8 cellular contexts compared by ENCODE assay signal in the genomic region with DNA sequence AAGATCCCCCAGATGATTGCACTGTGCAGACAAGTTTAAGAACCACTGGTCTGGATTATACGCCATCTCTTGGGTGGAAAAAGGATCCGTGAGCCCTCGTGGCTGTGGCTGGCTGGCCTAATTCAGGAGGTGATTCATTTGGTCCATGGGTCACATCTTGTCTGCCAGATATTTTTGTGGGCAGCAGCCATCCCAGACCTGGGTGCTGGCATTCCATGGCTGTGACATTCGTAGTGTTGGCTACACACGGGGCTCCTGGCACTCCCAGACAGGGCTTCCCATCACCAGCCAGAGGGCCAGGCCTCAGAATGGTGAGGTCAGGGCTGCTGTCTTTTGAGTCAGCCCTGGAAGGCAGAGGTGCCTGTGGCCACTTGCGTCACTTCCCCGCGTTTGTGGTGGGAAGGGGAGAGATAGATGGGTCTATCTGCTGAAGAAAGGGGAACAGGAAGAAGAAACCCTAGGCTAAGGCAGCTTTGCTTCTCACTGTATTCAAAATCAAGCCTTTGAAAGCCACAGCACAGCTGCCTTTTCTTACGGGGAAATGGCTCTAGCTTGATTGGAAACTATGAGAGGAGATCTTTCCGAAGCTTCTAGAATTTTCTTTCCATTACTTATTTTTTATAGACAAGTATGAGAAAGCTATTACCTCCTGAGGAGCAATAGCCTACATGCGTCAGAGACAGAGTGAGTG. TPM values are rescaled to one million over a fixed set of nuclear protein-coding genes. Genes with fewer than 3 reads are reported as not detected.
DNase-seq lines count a peak whose midpoint lies in the region; ATAC-seq and TF ChIP-seq lines count a peak whose summit lies in the region.

No MANE protein-coding gene starts in this region.

- no peaks in the 10 kb centered on the region for H3K9me3 ChIP-seq in CD8-positive, alpha-beta T cell (ENCODE audit: low read length)
- no peaks in the 10 kb centered on the region for H3K9me3 ChIP-seq in KOPT-K1 (ENCODE audit: insufficient read depth, low read length, poor library complexity, severe bottlenecking)

- intact Hi-C loops in CD8-positive, alpha-beta T cell (cut with DNase I, micrococcal nuclease): loop anchor here (1.0 to 10.0 kb wide), 3 partner anchors 22 to 745 kb away; a partner anchor contains a TSS

- CTCF ChIA-PET in CD8-positive, alpha-beta T cell (lab: Charles Lee): interaction anchor here (0.8 to 24.2 kb wide), 13 partner anchors 12 to 115 kb away, joined by 3 to 709 read pairs (median 6); a partner anchor contains a TSS

- no peaks in the 10 kb centered on the region for H3K9me3 Mint-ChIP-seq in CD8-positive, alpha-beta T cell

- no peak for TF ChIP-seq CTCF in CD8-positive, alpha-beta T cell (IDR thresholded peaks at IDR 0.05)
- TF ChIP-seq CTCF in fibroblast of mammary gland (conservative IDR thresholded peaks at IDR 0.05; ENCODE audit: control insufficient read depth, insufficient read depth, low read depth, low read length): peak; percentile 27

- no peaks in the 10 kb centered on the region for H3K27me3 ChIP-seq in CD8-positive, alpha-beta T cell (ENCODE audit: insufficient read depth, low read length)

- H3K36me3 ChIP-seq in CD8-positive, alpha-beta T cell (ENCODE audit: insufficient read depth, low read length): peaks cover 19% of the 10 kb centered on the region
- peaks cover 81% of the 10 kb centered on the region for H3K36me3 ChIP-seq in KOPT-K1 (ENCODE audit: insufficient read depth, low read length)

- H3K4me1 Mint-ChIP-seq in CD8-positive, alpha-beta T cell (ENCODE audit: low read depth): peaks cover 90% of the 10 kb centered on the region

- no peaks in the 10 kb centered on the region for H3K27me3 Mint-ChIP-seq in CD8-positive, alpha-beta T cell (ENCODE audit: low read depth)

- H3K27ac Mint-ChIP-seq in CD8-positive, alpha-beta T cell: peak overlapping the region; percentile 96

- peak overlapping the region; percentile 78 for H3K4me3 Mint-ChIP-seq in CD8-positive, alpha-beta T cell

- peak overlapping the region; percentile 31 for H3K4me3 ChIP-seq in CD8-positive, alpha-beta T cell (ENCODE audit: low read depth, low read length)
- no peak overlapping the region for H3K4me3 ChIP-seq in fibroblast of mammary gland (ENCODE audit: control insufficient read depth, low read depth, low read length)

- POLR2A ChIA-PET in CD8-positive, alpha-beta T cell (lab: Charles Lee): interaction anchor here (0.8 to 18.3 kb wide), 7 partner anchors 9 to 347 kb away, joined by 3 to 320 read pairs (median 3); a partner anchor contains a TSS

- peaks cover 62% of the 10 kb centered on the region for H3K36me3 Mint-ChIP-seq in CD8-positive, alpha-beta T cell

- H3K27ac ChIP-seq in CD8-positive, alpha-beta T cell (ENCODE audit: low read depth, low read length): peak overlapping the region; percentile 66
- peak overlapping the region; percentile 89 for H3K27ac ChIP-seq in KOPT-K1 (ENCODE audit: low read depth, low read length, poor library complexity, severe bottlenecking)

- ATAC-seq in CD8-positive, alpha-beta T cell: peak; percentile 50
- ATAC-seq in GM21447 (IDR thresholded peaks at IDR 0.05; ENCODE audit: unreplicated experiment): peak; percentile 82

- DNase-seq in CD8-positive, alpha-beta T cell: peak; percentile 69 to 92 (median 82)
- DNase-seq in activated CD8-positive, alpha-beta memory T cell treated with anti-CD3 and anti-CD28 coated beads for 48 hours (ENCODE audit: low read depth in 2 of 3, low spot score in 2 of 3): peak; percentile 65 to 80 (median 78)
- DNase-seq in fibroblast of mammary gland (ENCODE audit: low read depth): peak; percentile 79
- DNase-seq in stimulated activated CD4-positive, alpha-beta T cell treated with anti-CD3 and anti-CD28 coated beads, Interleukin-12 subunit alpha, Interleukin-12 subunit beta, amount 100 ng/mL, for 4 hours: peak; percentile 73
- no peak for DNase-seq in NCI-H1105 (lab: John Stamatoyannopoulos, UW)
- DNase-seq in iPS-NIHi7 (ENCODE audit: extremely low spot score): no peak

- peaks cover 89% of the 10 kb centered on the region for H3K4me1 ChIP-seq in CD8-positive, alpha-beta T cell (ENCODE audit: insufficient read depth, low read length)

RNA-seq across cellular contexts. Expression of a gene that starts 32.4 kb away (rescaled TPM):
- total RNA-seq in CD8-positive, alpha-beta T cell: 10 to 100 TPM; 42.0 to 49.2 TPM

RNA-seq across cellular contexts. Expression of a gene that starts 55.4 kb away (rescaled TPM):
- total RNA-seq in CD8-positive, alpha-beta T cell: 1 to 10 TPM in 1 of 2 experiments, under 1 TPM in 1; 0.94 to 1.4 TPM

Comparison
In these comparisons a context has a peak if more than half of its experiments do, and no peak if none do; other contexts are left out.
1. DNase-seq: peak in CD8-positive, alpha-beta T cell (7 of 7), activated CD8-positive, alpha-beta memory T cell treated with anti-CD3 and anti-CD28 coated beads for 48 hours (3 of 3), fibroblast of mammary gland (single experiment) and stimulated activated CD4-positive, alpha-beta T cell treated with anti-CD3 and anti-CD28 coated beads, Interleukin-12 subunit alpha, Interleukin-12 subunit beta, amount 100 ng/mL, for 4 hours (single experiment); none in NCI-H1105 (single experiment) and iPS-NIHi7 (single experiment).